Comparison of ENCODE assay signal across 24 cellular contexts in the genomic region with DNA sequence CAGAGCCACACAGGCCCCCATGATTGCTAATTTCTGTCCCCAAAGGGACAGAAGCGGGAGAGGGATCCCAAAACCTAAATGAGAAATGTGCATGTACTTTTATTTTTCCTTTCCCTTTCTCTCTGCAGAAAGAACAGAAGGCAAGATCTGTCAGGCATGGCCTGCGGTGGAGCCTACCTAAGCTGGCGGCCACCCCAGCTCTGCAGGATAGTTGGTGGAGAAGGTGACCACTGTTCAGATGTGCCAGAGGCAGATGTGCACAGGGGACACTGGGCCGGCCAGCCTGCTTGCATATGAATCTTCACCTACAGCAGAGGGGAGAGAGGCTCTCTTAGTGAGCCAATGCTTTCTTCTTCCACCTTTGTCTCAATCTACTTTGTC. TPM values are rescaled to one million over a fixed set of nuclear protein-coding genes. Genes with fewer than 3 reads are reported as not detected.
DNase-seq lines count a peak whose midpoint lies in the region; ATAC-seq and TF ChIP-seq lines count a peak whose summit lies in the region.
"Had no signal": no experiment of that assay in that cellular context is flagged by ENCODE, and none has a peak within 500 bp of the region (broad histone marks: within the 10 kb centered on the region; RNA-seq: fewer than 3 reads in every experiment).

No MANE protein-coding gene starts in this region.

- no peak overlapping the region for H4K8ac ChIP-seq in H9 (replicated peaks; ENCODE audit: insufficient read length, low read depth, low read length)

- no peak overlapping the region for H3T11ph ChIP-seq in H9 (ENCODE audit: low read length)

- intact Hi-C loops in lower lobe of right lung (cut with DNase I) (no loop called here), sigmoid colon (cut with DNase I) (no loop called here)
- intact Hi-C loops in activated CD4-positive, alpha-beta T cell treated with anti-CD3 and anti-CD28 coated beads for 36 hours (cut with DNase I, micrococcal nuclease): loop anchor here in 1 of 2 experiments (5.0 kb wide), 1 partner anchor 164 kb away; no protein-coding TSS in a partner anchor
- intact Hi-C loops in activated naive CD4-positive, alpha-beta T cell treated with anti-CD3 and anti-CD28 coated beads for 36 hours (cut with micrococcal nuclease): loop anchor here (5.0 to 10.0 kb wide), 2 partner anchors 179 to 442 kb away; no protein-coding TSS in a partner anchor

- no peak overlapping the region for H2BK20ac ChIP-seq in H9 (ENCODE audit: low read depth, low read length, poor library complexity, severe bottlenecking)

- CTCF ChIA-PET in activated CD4-positive, alpha-beta T cell treated with anti-CD3 and anti-CD28 coated beads for 36 hours (lab: Charles Lee): no interaction called here
- CTCF ChIA-PET in activated naive CD4-positive, alpha-beta T cell treated with anti-CD3 and anti-CD28 coated beads for 36 hours (lab: Charles Lee): interaction anchor here (0.9 kb wide), 1 partner anchor 67 kb away, joined by 4 read pairs; no protein-coding TSS in a partner anchor

- no peak overlapping the region for H3K18ac ChIP-seq in H9 (ENCODE audit: insufficient read length, low read depth, low read length)

- no peak for TF ChIP-seq CTCF in H9 (conservative IDR thresholded peaks at IDR 0.05)
- TF ChIP-seq CTCF in RWPE2 (IDR thresholded peaks at IDR 0.05; ENCODE audit: poor library complexity, severe bottlenecking): no peak
- TF ChIP-seq CTCF in lower lobe of right lung (IDR thresholded peaks at IDR 0.05): no peak
- TF ChIP-seq CTCF in sigmoid colon (IDR thresholded peaks at IDR 0.05): no peak

- H3K79me1 ChIP-seq in H9 (ENCODE audit: insufficient read depth, low read depth, low read length, poor library complexity, severe bottlenecking): peaks cover 3% of the 10 kb centered on the region

- H3K4me3 ChIP-seq in RWPE2 (ENCODE audit: severe bottlenecking) (no peak overlapping the region), lower lobe of right lung (no peak overlapping the region), sigmoid colon (no peak overlapping the region)
- H3K4me3 ChIP-seq: lung, Peyer's patch had no signal

- H3K4me1 ChIP-seq in H9 (ENCODE audit: insufficient read depth, low read length): peaks cover 6% of the 10 kb centered on the region; the same call in 1 of the 2 replicates
- H3K4me1 ChIP-seq in RWPE2 (ENCODE audit: insufficient read depth, poor library complexity, severe bottlenecking): peaks cover 26% of the 10 kb centered on the region
- H3K4me1 ChIP-seq in lower lobe of right lung: peaks cover 43% of the 10 kb centered on the region
- peaks cover 0 to 33% (median 28%) of the 10 kb centered on the region in 4 donors for H3K4me1 ChIP-seq in sigmoid colon

- peaks cover 15% of the 10 kb centered on the region for H3K23me2 ChIP-seq in H9 (ENCODE audit: insufficient read length, low read depth, low read length, poor library complexity, severe bottlenecking)

- H3K4me1 Mint-ChIP-seq in H9: peaks cover 48 to 59% of the 10 kb centered on the region in 2 experiments
- peaks cover 9% of the 10 kb centered on the region for H3K4me1 Mint-ChIP-seq in activated CD4-positive, alpha-beta T cell treated with anti-CD3 and anti-CD28 coated beads for 36 hours
- peaks cover 14% of the 10 kb centered on the region for H3K4me1 Mint-ChIP-seq in activated naive CD4-positive, alpha-beta T cell treated with anti-CD3 and anti-CD28 coated beads for 36 hours (ENCODE audit: low read depth)

- H2BK120ac ChIP-seq in H9 (ENCODE audit: low read depth, low read length, poor library complexity, severe bottlenecking): no peak overlapping the region

- no peak overlapping the region for H3K23ac ChIP-seq in H9 (ENCODE audit: insufficient read length, low read depth, low read length)

- H3K27me3 ChIP-seq in H9 (ENCODE audit: insufficient read depth, low read length) (peaks cover 10% of the 10 kb centered on the region; the same call in 1 of the 2 replicates), RWPE2 (ENCODE audit: insufficient read depth, poor library complexity, severe bottlenecking) (no peaks in the 10 kb centered on the region), lower lobe of right lung (ENCODE audit: low read depth) (no peaks in the 10 kb centered on the region), sigmoid colon (no peaks in the 10 kb centered on the region)
- H3K27me3 ChIP-seq: Peyer's patch had no signal

- no peak overlapping the region for H3K4me3 Mint-ChIP-seq in H9
- H3K4me3 Mint-ChIP-seq in activated CD4-positive, alpha-beta T cell treated with anti-CD3 and anti-CD28 coated beads for 36 hours: no peak overlapping the region
- H3K4me3 Mint-ChIP-seq in activated naive CD4-positive, alpha-beta T cell treated with anti-CD3 and anti-CD28 coated beads for 36 hours: no peak overlapping the region
- H3K4me3 Mint-ChIP-seq: activated CD4-positive, alpha-beta T cell treated with anti-CD3 and anti-CD28 coated beads, Interleukin-2, amount 10 ng/mL, durations not matched to agents 7 days and 5 days; activated naive CD8-positive, alpha-beta T cell treated with anti-CD3 and anti-CD28 coated beads for 36 hours had no signal

- H2BK12ac ChIP-seq in H9 (ENCODE audit: insufficient read length, low read depth, low read length): no peak overlapping the region

- H3K9me3 ChIP-seq in H9 (ENCODE audit: control insufficient read depth, low read depth, low read length): no peaks in the 10 kb centered on the region
- H3K9me3 ChIP-seq in RWPE2 (ENCODE audit: severe bottlenecking): no peaks in the 10 kb centered on the region
- H3K9me3 ChIP-seq in lower lobe of right lung: no peaks in the 10 kb centered on the region
- no peaks in the 10 kb centered on the region for H3K9me3 ChIP-seq in sigmoid colon
- H3K9me3 ChIP-seq: Peyer's patch had no signal

- no peak overlapping the region for H3K9ac ChIP-seq in H9 (ENCODE audit: extremely low read depth, insufficient read length, low read length)

- H3K36me3 ChIP-seq in RWPE2 (ENCODE audit: low read depth) (peaks cover 22% of the 10 kb centered on the region), lower lobe of right lung (peaks cover 5% of the 10 kb centered on the region), sigmoid colon (peaks cover 0 to 2% (median under 1%) of the 10 kb centered on the region in 4 donors)
- H3K36me3 ChIP-seq: Peyer's patch had no signal

- H4K5ac ChIP-seq in H9 (ENCODE audit: insufficient read length, low read depth, low read length): no peak overlapping the region

- no peaks in the 10 kb centered on the region; a peak in 3 of 5 replicates for H3K9me3 Mint-ChIP-seq in H9
- no peaks in the 10 kb centered on the region for H3K9me3 Mint-ChIP-seq in activated CD4-positive, alpha-beta T cell treated with anti-CD3 and anti-CD28 coated beads for 36 hours (ENCODE audit: low read depth)
- H3K9me3 Mint-ChIP-seq in activated naive CD4-positive, alpha-beta T cell treated with anti-CD3 and anti-CD28 coated beads for 36 hours: no peaks in the 10 kb centered on the region
- H3K9me3 Mint-ChIP-seq: activated CD4-positive, alpha-beta T cell treated with anti-CD3 and anti-CD28 coated beads, Interleukin-2, amount 10 ng/mL, durations not matched to agents 7 days and 5 days; activated naive CD8-positive, alpha-beta T cell treated with anti-CD3 and anti-CD28 coated beads for 36 hours; CD4-positive, CD25-positive, alpha-beta regulatory T cell; central memory CD8-positive, alpha-beta T cell had no signal

- no peak overlapping the region for H2BK15ac ChIP-seq in H9 (ENCODE audit: low read depth, low read length)

- no peak for TF ChIP-seq EP300 in sigmoid colon (IDR thresholded peaks at IDR 0.05)

- peaks cover 63% of the 10 kb centered on the region for H3K27me3 Mint-ChIP-seq in H9 (ENCODE audit: low read depth)
- H3K27me3 Mint-ChIP-seq in activated CD4-positive, alpha-beta T cell treated with anti-CD3 and anti-CD28 coated beads for 36 hours: peaks cover 34% of the 10 kb centered on the region
- H3K27me3 Mint-ChIP-seq in activated naive CD4-positive, alpha-beta T cell treated with anti-CD3 and anti-CD28 coated beads for 36 hours (ENCODE audit: low read depth): peaks cover 28% of the 10 kb centered on the region

- H4K20me1 ChIP-seq in H9 (ENCODE audit: control insufficient read depth, insufficient read depth, insufficient read length): peaks cover 6% of the 10 kb centered on the region

- no peak overlapping the region for H2AFZ ChIP-seq in H9 (ENCODE audit: low read length)

- H3K4me2 ChIP-seq in H9 (ENCODE audit: insufficient read depth, insufficient read length, low read length): no peak overlapping the region

- H3K27ac Mint-ChIP-seq in H9: no peak overlapping the region
- no peak overlapping the region for H3K27ac Mint-ChIP-seq in activated CD4-positive, alpha-beta T cell treated with anti-CD3 and anti-CD28 coated beads for 36 hours
- no peak overlapping the region for H3K27ac Mint-ChIP-seq in activated naive CD4-positive, alpha-beta T cell treated with anti-CD3 and anti-CD28 coated beads for 36 hours
- H3K27ac Mint-ChIP-seq: activated CD4-positive, alpha-beta T cell treated with anti-CD3 and anti-CD28 coated beads, Interleukin-2, amount 10 ng/mL, durations not matched to agents 7 days and 5 days; activated naive CD8-positive, alpha-beta T cell treated with anti-CD3 and anti-CD28 coated beads for 36 hours; CD4-positive, CD25-positive, alpha-beta regulatory T cell had no signal

- H3K56ac ChIP-seq in H9 (ENCODE audit: insufficient read length, low read depth, low read length): no peak overlapping the region

- no peak overlapping the region for H3K4ac ChIP-seq in H9 (ENCODE audit: low read depth, low read length)

- H3K36me3 Mint-ChIP-seq in H9 (ENCODE audit: insufficient read depth in 1 of 3, low read depth in 3 of 3): peaks cover 10 to 13% (median 11%) of the 10 kb centered on the region in 3 experiments
- no peaks in the 10 kb centered on the region for H3K36me3 Mint-ChIP-seq in activated CD4-positive, alpha-beta T cell treated with anti-CD3 and anti-CD28 coated beads for 36 hours (ENCODE audit: low read depth)
- H3K36me3 Mint-ChIP-seq in activated naive CD4-positive, alpha-beta T cell treated with anti-CD3 and anti-CD28 coated beads for 36 hours (ENCODE audit: low read depth): no peaks in the 10 kb centered on the region
- H3K36me3 Mint-ChIP-seq: activated naive CD8-positive, alpha-beta T cell treated with anti-CD3 and anti-CD28 coated beads for 36 hours; CD4-positive, CD25-positive, alpha-beta regulatory T cell had no signal

- no CpG with 5 or more reads among the region's 4 CpGs for WGBS in H9 (ENCODE audit: extremely low coverage, insufficient read length, low lambda C conversion rate)
- WGBS in sigmoid colon, 2 donors: 94 to 95% methylated on average over 4 of the region's 4 CpGs

- H3K79me2 ChIP-seq in H9 (ENCODE audit: insufficient read depth, low read length): peaks cover 12% of the 10 kb centered on the region; the same call in 1 of the 2 replicates

- H4K91ac ChIP-seq in H9 (ENCODE audit: insufficient read length, low read depth, low read length): no peak overlapping the region

- H2AK5ac ChIP-seq in H9 (ENCODE audit: insufficient read length, low read length): no peak overlapping the region

- POLR2A ChIA-PET in activated CD4-positive, alpha-beta T cell treated with anti-CD3 and anti-CD28 coated beads for 36 hours (lab: Charles Lee): no interaction called here

- no peak overlapping the region for H3K14ac ChIP-seq in H9 (ENCODE audit: insufficient read depth, low read length)

- no peak overlapping the region for H3K27ac ChIP-seq in H9 (ENCODE audit: insufficient read length, low read depth, low read length)
- peak overlapping the region; percentile 96 for H3K27ac ChIP-seq in RWPE2 (ENCODE audit: poor library complexity, severe bottlenecking)
- no peak overlapping the region for H3K27ac ChIP-seq in lower lobe of right lung
- H3K27ac ChIP-seq in sigmoid colon: no peak overlapping the region

- no peak overlapping the region for H2BK5ac ChIP-seq in H9 (ENCODE audit: insufficient read length, low read length)

- TF ChIP-seq POLR2A in sigmoid colon (IDR thresholded peaks at IDR 0.05): no peak

- ATAC-seq in RWPE2 (ENCODE audit: low read depth): no peak
- no peak for ATAC-seq in lower lobe of right lung
- ATAC-seq in activated CD4-positive, alpha-beta T cell treated with anti-CD3 and anti-CD28 coated beads for 36 hours: no peak
- ATAC-seq: right cardiac atrium, T-helper 17 cell had no signal

- DNase-seq in H9 (peak; percentile 14), RWPE2 (ENCODE audit: low spot score) (no peak), lower lobe of right lung (peak; percentile 43), sigmoid colon (peak; percentile 62), middle frontal gyrus (ENCODE audit: extremely low spot score, low spot score) (no peak)
- no peak for DNase-seq in activated CD4-positive, alpha-beta T cell treated with anti-CD3 and anti-CD28 coated beads for 36 hours
- DNase-seq in activated naive CD4-positive, alpha-beta T cell treated with anti-CD3 and anti-CD28 coated beads for 36 hours: no peak
- DNase-seq in stimulated activated naive CD4-positive, alpha-beta T cell (lab: John Stamatoyannopoulos, UW): no peak
- DNase-seq: activated CD4-positive, alpha-beta T cell treated with anti-CD3 and anti-CD28 coated beads, Interleukin-2, amount 10 ng/mL, durations not matched to agents 7 days and 5 days; activated CD8-positive, alpha-beta memory T cell treated with anti-CD3 and anti-CD28 coated beads, Interleukin-2, amount 50 U/mL, for 4 hours; activated naive CD8-positive, alpha-beta T cell treated with anti-CD3 and anti-CD28 coated beads for 36 hours; CD4-positive, CD25-positive, alpha-beta regulatory T cell; dermis blood vessel endothelial cell; GF-D8; Kasumi-1; NCI-H1694 treated with DMSO at 0.1 percent for 48 hours; NCI-H526; stimulated activated CD4-positive, alpha-beta T cell treated with anti-CD3 and anti-CD28 coated beads, Interleukin-4, amount 100 ng/mL, for 4 hours; stimulated activated naive CD4-positive, alpha-beta T cell treated with Interleukin-2 at 50 U/mL for 16 hours; T-helper 17 cell had no signal

RNA-seq across cellular contexts. Expression of gene AMOTL2, which starts 2.1 kb away (rescaled TPM):
- total RNA-seq in H9 (2021) (30.9 and 35.3 TPM in 2 replicates), lower lobe of right lung (77.8 TPM), sigmoid colon (100 to 1,000 TPM in 1 of 4 donors, 10 to 100 TPM in 3; 43.5 to 112 (median 47.6) TPM)
- polyA plus RNA-seq in sigmoid colon: 10 to 100 TPM in 1 of 3 donors, 1 to 10 TPM in 2; 1.6 to 13.8 (median 9.9) TPM
- total RNA-seq in activated CD4-positive, alpha-beta T cell treated with anti-CD3 and anti-CD28 coated beads for 36 hours: under 1 TPM; 0.32 to 0.42 TPM
- total RNA-seq in activated naive CD4-positive, alpha-beta T cell treated with anti-CD3 and anti-CD28 coated beads for 36 hours: under 1 TPM in 1 of 2 experiments, not detected in 1; 0.31 TPM
- total RNA-seq: activated CD4-positive, alpha-beta T cell treated with anti-CD3 and anti-CD28 coated beads, Interleukin-2, amount 10 ng/mL, durations not matched to agents 7 days and 5 days; activated naive CD8-positive, alpha-beta T cell treated with anti-CD3 and anti-CD28 coated beads for 36 hours; CD4-positive, CD25-positive, alpha-beta regulatory T cell; T-helper 17 cell had no signal
- polyA plus RNA-seq: CD4-positive, CD25-positive, alpha-beta regulatory T cell had no signal

Comparison
In these comparisons a context has a peak if more than half of its experiments do, and no peak if none do; other contexts are left out.
1. DNase-seq: peak in H9 (single experiment), lower lobe of right lung (single experiment) and sigmoid colon (single experiment); none in RWPE2 (single experiment), activated CD4-positive, alpha-beta T cell treated with anti-CD3 and anti-CD28 coated beads for 36 hours (single experiment), middle frontal gyrus (single experiment), activated naive CD4-positive, alpha-beta T cell treated with anti-CD3 and anti-CD28 coated beads for 36 hours (single experiment) and stimulated activated naive CD4-positive, alpha-beta T cell (0 of 6).
2. RNA of gene AMOTL2, which starts 2.1 kb away (total RNA-seq): 77.8 TPM in lower lobe of right lung (single experiment), 43.5 to 112 TPM in sigmoid colon and 30.9 to 35.3 TPM in H9; 0.32 to 0.42 TPM in activated CD4-positive, alpha-beta T cell treated with anti-CD3 and anti-CD28 coated beads for 36 hours and 0.31 TPM in activated naive CD4-positive, alpha-beta T cell treated with anti-CD3 and anti-CD28 coated beads for 36 hours; every median in the first group is over 10 times any median in the second.